Comparison of ENCODE assay signal across 21 cellular contexts in the genomic region with DNA sequence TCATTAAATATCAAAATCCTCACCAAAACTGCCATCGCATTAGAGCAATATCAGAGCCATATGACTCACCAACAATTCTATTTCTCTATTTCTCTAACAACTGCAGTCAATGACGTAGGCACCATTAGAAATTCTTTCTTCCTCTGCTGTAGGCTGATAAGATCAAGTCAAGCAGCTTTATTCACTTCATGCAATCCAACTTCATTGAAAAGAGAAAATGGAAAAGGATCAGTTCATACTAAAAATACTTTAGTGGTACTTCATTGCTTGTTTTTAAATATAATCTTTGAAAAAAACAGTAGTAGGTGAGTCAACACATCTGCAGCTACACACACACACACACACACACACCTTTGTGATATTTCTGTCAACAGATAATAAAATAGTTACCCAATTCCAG.
DNase-seq lines count a peak whose midpoint lies in the region; ATAC-seq, FAIRE-seq and TF ChIP-seq lines count a peak whose summit lies in the region.
"Had no signal": no experiment of that assay in that cellular context is flagged by ENCODE, and none has a peak within 500 bp of the region (broad histone marks: within the 10 kb centered on the region; RNA-seq: fewer than 3 reads in every experiment).

No MANE protein-coding gene starts in this region.

- H3K27ac ChIP-seq in brain microvascular endothelial cell = no peak overlapping the region
- H3K27ac ChIP-seq: adrenal gland, right atrium auricular region, SK-N-MC, upper lobe of left lung had no signal

- H3K27me3 ChIP-seq in brain microvascular endothelial cell (replicated peaks) = no peaks in the 10 kb centered on the region
- H3K27me3 ChIP-seq in kidney epithelial cell (ENCODE audit: control insufficient read depth, insufficient read depth, low read length) = no peaks in the 10 kb centered on the region
- H3K27me3 ChIP-seq: adrenal gland, right atrium auricular region, upper lobe of left lung had no signal

- no peaks in the 10 kb centered on the region for H3K36me3 ChIP-seq in brain microvascular endothelial cell (replicated peaks)
- H3K36me3 ChIP-seq in kidney epithelial cell (ENCODE audit: control insufficient read depth, insufficient read depth, low read length) = no peaks in the 10 kb centered on the region
- H3K36me3 ChIP-seq: adrenal gland, right atrium auricular region, upper lobe of left lung had no signal

- peak; percentile 78 for DNase-seq in AG10803 (ENCODE audit: low read depth)
- DNase-seq in HTR-8/SVneo (ENCODE audit: insufficient read length, low spot score) = peak; percentile 60
- DNase-seq in brain microvascular endothelial cell = peak; percentile 50
- DNase-seq in kidney epithelial cell (ENCODE audit: low read depth) = peak; percentile 47
- no peak for DNase-seq in effector CD4-positive, alpha-beta T cell
- no peak for DNase-seq in DMS153 (lab: John Stamatoyannopoulos, UW)
- DNase-seq in NCI-H2081 treated with DMSO at 0.1 percent for 48 hours (lab: John Stamatoyannopoulos, UW) = no peak
- DNase-seq: activated CD8-positive, alpha-beta memory T cell treated with anti-CD3 and anti-CD28 coated beads, Interleukin-2, amount 10 ng/mL, durations not matched to agents 7 days and 5 days; adrenal gland; COR-L47; left ventricle myocardium superior; mucosa of descending colon; NCI-H1436; NCI-H774; stimulated activated naive CD8-positive, alpha-beta T cell treated with anti-CD3 and anti-CD28 coated beads, Interleukin-15, Interleukin-2, amounts not matched to agents 100 U/mL and 50 U/mL, for 24 hours; T1000; upper lobe of left lung had no signal

- FAIRE-seq in HTR-8/SVneo (lab: Jason Lieb, UNC) = no peak

- ATAC-seq in GM18870 (IDR thresholded peaks at IDR 0.05; ENCODE audit: unreplicated experiment) = no peak
- ATAC-seq: activated CD8-positive, alpha-beta memory T cell treated with anti-CD3 and anti-CD28 coated beads, Interleukin-2, amount 10 ng/mL, durations not matched to agents 7 days and 5 days; HCT116; left ventricle myocardium superior; mucosa of descending colon; stimulated activated naive CD8-positive, alpha-beta T cell treated with anti-CD3 and anti-CD28 coated beads, Interleukin-15, Interleukin-2, amounts not matched to agents 100 U/mL and 50 U/mL, for 24 hours had no signal

- H3K4me3 ChIP-seq in AG10803 (ENCODE audit: low read length) = no peak overlapping the region
- H3K4me3 ChIP-seq in brain microvascular endothelial cell (ENCODE audit: low read depth, low read length) = no peak overlapping the region
- H3K4me3 ChIP-seq in kidney epithelial cell (ENCODE audit: low read depth, low read length) = no peak overlapping the region
- H3K4me3 ChIP-seq: adrenal gland, mucosa of descending colon, right atrium auricular region, SK-N-MC, upper lobe of left lung had no signal

- TF ChIP-seq CTCF in AG10803 (conservative IDR thresholded peaks at IDR 0.05; ENCODE audit: low read length) (no peak), brain microvascular endothelial cell (IDR thresholded peaks at IDR 0.05; ENCODE audit: low read depth, low read length, missing control alignments) (no peak), kidney epithelial cell (IDR thresholded peaks at IDR 0.05; ENCODE audit: insufficient read depth, low read length, poor library complexity, severe bottlenecking) (no peak)

- in situ Hi-C loops in brain microvascular endothelial cell (cut with HindIII; ENCODE audit: low pct_ligation_motif_present, low sequenced_read_pairs) = no loop called here

Comparison
In these comparisons a context has a peak if more than half of its experiments do, and no peak if none do; other contexts are left out.
1. DNase-seq: peak in AG10803 (single experiment), HTR-8/SVneo (single experiment), brain microvascular endothelial cell (single experiment) and kidney epithelial cell (single experiment); none in effector CD4-positive, alpha-beta T cell (single experiment), DMS153 (single experiment) and NCI-H2081 treated with DMSO at 0.1 percent for 48 hours (single experiment).